In the genomic region with DNA sequence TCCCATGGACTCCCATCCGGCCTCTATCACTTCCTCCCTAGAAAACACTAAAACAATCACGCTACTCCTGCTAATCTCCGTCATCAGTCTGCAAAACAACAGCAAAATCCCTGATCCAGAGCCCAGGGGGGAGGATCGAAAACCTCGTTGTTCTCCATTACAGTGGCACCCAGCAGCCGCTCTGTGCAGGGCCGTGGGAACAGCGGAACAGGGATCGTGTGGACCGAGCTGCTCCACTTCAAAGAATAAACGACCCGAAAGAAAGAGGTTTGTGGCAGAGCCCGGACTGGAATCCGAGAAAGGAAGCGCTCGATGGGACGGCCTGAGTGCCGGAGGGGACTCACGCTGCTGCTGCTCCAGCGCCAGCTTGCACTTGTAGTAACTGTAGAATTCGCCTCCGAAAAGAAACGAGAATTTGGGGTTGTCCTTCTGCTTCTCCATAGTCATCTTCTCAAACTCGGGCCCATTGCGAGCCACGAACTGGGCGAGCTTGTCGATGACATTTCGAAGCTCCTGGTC, we compare ENCODE assay signal across 1 cellular context.
TF ChIP-seq lines count a peak whose summit lies in the region.

No MANE protein-coding gene starts in this region.

TF ChIP-seq in GM12878, 131 proteins besides CTCF, POLR2A, EP300 and RAD21:
- TF ChIP-seq NR2C2 (IDR thresholded peaks at IDR 0.05; ENCODE audit: borderline replicate concordance, control insufficient read depth, insufficient read length, low read depth) (no peak), ESRRA (IDR thresholded peaks at IDR 0.05; ENCODE audit: low read length) (no peak), NFYA (IDR thresholded peaks at IDR 0.05; ENCODE audit: borderline replicate concordance, low read depth, low read length) (no peak), SIN3A (IDR thresholded peaks at IDR 0.05; ENCODE audit: low read depth, low read length) (no peak), POU2F2 (IDR thresholded peaks at IDR 0.05; ENCODE audit: borderline replicate concordance, low read depth, low read length) (no peak), ZNF274 (IDR thresholded peaks at IDR 0.05; ENCODE audit: insufficient read depth, insufficient read length) (no peak), TCF12 (IDR thresholded peaks at IDR 0.05; ENCODE audit: low read depth, low read length) (no peak), BHLHE40 (IDR thresholded peaks at IDR 0.05; ENCODE audit: borderline replicate concordance in 1 of 2, low read depth in 2 of 2, low read length in 1 of 2) (no peak), CREM (IDR thresholded peaks at IDR 0.05; ENCODE audit: low read depth) (no peak)
- TF ChIP-seq, protein P1, sequence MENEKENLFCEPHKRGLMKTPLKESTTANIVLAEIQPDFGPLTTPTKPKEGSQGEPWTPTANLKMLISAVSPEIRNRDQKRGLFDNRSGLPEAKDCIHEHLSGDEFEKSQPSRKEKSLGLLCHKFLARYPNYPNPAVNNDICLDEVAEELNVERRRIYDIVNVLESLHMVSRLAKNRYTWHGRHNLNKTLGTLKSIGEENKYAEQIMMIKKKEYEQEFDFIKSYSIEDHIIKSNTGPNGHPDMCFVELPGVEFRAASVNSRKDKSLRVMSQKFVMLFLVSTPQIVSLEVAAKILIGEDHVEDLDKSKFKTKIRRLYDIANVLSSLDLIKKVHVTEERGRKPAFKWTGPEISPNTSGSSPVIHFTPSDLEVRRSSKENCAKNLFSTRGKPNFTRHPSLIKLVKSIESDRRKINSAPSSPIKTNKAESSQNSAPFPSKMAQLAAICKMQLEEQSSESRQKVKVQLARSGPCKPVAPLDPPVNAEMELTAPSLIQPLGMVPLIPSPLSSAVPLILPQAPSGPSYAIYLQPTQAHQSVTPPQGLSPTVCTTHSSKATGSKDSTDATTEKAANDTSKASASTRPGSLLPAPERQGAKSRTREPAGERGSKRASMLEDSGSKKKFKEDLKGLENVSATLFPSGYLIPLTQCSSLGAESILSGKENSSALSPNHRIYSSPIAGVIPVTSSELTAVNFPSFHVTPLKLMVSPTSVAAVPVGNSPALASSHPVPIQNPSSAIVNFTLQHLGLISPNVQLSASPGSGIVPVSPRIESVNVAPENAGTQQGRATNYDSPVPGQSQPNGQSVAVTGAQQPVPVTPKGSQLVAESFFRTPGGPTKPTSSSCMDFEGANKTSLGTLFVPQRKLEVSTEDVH (IDR thresholded peaks at IDR 0.05; ENCODE audit: low read depth, partially characterized antibody), result no peak
TF ChIP-seq in GM12878: peak in this region for 0.
